19 cellular contexts compared by ENCODE assay signal in the genomic region with DNA sequence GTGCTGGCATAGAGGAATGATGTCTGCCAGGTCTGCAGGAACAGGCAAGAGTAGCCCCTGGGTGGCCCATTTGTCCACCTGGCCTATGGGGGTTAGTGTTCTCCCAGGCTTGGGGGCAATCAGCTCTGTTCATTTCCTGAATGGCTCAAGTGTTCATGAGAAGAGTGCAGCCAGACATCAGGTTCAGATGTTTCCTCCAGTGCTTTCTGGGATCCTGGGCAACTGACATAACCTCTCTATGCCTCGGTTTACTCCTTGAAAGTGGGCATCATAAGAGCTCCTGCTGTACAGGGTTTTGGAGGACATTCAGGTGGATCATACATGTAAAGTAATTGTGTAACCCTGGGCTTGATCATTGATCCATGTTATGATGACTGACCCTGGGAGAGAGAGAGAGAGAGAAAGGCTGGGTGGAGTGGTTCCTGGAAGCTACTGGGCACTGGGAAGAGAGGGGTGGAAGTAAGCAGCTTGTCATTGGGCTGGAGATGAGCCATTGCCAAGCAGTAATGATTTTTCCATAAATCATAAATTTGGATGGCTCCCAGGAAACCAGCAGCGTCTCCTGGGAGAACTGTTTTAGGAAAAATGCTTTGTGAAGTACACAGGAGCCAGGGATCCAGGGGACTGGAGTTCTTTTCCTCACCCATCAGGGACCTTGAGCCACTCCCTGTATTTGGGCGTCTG. TPM values are rescaled to one million over a fixed set of nuclear protein-coding genes. Genes with fewer than 3 reads are reported as not detected.
DNase-seq lines count a peak whose midpoint lies in the region; ATAC-seq and TF ChIP-seq lines count a peak whose summit lies in the region.
"Had no signal": no experiment of that assay in that cellular context is flagged by ENCODE, and none has a peak within 500 bp of the region (broad histone marks: within the 10 kb centered on the region; RNA-seq: fewer than 3 reads in every experiment).

No MANE protein-coding gene starts in this region.

- DNase-seq in GM03348 (ENCODE audit: low spot score) (peak; percentile 46), NCI-H446 treated with DMSO at 0.1 percent for 48 hours (lab: John Stamatoyannopoulos, UW) (peak; percentile 79), fibroblast of mammary gland (ENCODE audit: low read depth) (peak; percentile 37), sciatic nerve (ENCODE audit: low spot score) (no peak), SIG-M5 (lab: John Stamatoyannopoulos, UW) (no peak), HuH-7.5 (ENCODE audit: low spot score) (no peak)
- DNase-seq in activated CD8-positive, alpha-beta T cell treated with anti-CD3 and anti-CD28 coated beads, Interleukin-2, amount 10 ng/mL, durations not matched to agents 7 days and 5 days = no peak
- DNase-seq: activated CD4-positive, CD25-positive, alpha-beta regulatory T cell; activated T-cell treated with anti-CD3 and anti-CD28 coated beads, Interleukin-2, amount 50 U/mL, for 1 hour; AML-193; DMS153 had no signal

- H3K4me3 ChIP-seq in fibroblast of mammary gland (ENCODE audit: control insufficient read depth, low read depth, low read length) = no peak overlapping the region
- H3K4me3 ChIP-seq: neural progenitor cell, smooth muscle cell, tibial nerve had no signal

- H3K4me3 Mint-ChIP-seq in activated CD8-positive, alpha-beta T cell treated with anti-CD3 and anti-CD28 coated beads, Interleukin-2, amount 10 ng/mL, durations not matched to agents 7 days and 5 days = no peak overlapping the region
- H3K4me3 Mint-ChIP-seq: activated naive CD8-positive, alpha-beta T cell; neural progenitor cell; T-cell had no signal

- no peak for TF ChIP-seq CTCF in fibroblast of mammary gland (conservative IDR thresholded peaks at IDR 0.05; ENCODE audit: control insufficient read depth, insufficient read depth, low read depth, low read length)

- CTCF ChIA-PET in activated CD8-positive, alpha-beta T cell treated with anti-CD3 and anti-CD28 coated beads, Interleukin-2, amount 10 ng/mL, durations not matched to agents 7 days and 5 days (lab: Charles Lee) = interaction anchor here (1.2 kb wide), 1 partner anchor 78 kb away, joined by 3 read pairs; a partner anchor contains a TSS

- peak; percentile 51 for ATAC-seq in sciatic nerve
- no peak for ATAC-seq in GM18520 (IDR thresholded peaks at IDR 0.05; ENCODE audit: unreplicated experiment)
- ATAC-seq in activated CD8-positive, alpha-beta T cell treated with anti-CD3 and anti-CD28 coated beads, Interleukin-2, amount 10 ng/mL, durations not matched to agents 7 days and 5 days = no peak
- ATAC-seq: T-cell had no signal

- peaks cover 29% of the 10 kb centered on the region for H3K27me3 Mint-ChIP-seq in activated CD8-positive, alpha-beta T cell treated with anti-CD3 and anti-CD28 coated beads, Interleukin-2, amount 10 ng/mL, durations not matched to agents 7 days and 5 days (ENCODE audit: low read depth)

- POLR2A ChIA-PET in activated CD8-positive, alpha-beta T cell treated with anti-CD3 and anti-CD28 coated beads, Interleukin-2, amount 10 ng/mL, durations not matched to agents 7 days and 5 days (lab: Charles Lee) = no interaction called here

- intact Hi-C loops in sciatic nerve (cut with DNase I) = no loop called here

- no peaks in the 10 kb centered on the region for H3K4me1 Mint-ChIP-seq in activated CD8-positive, alpha-beta T cell treated with anti-CD3 and anti-CD28 coated beads, Interleukin-2, amount 10 ng/mL, durations not matched to agents 7 days and 5 days (ENCODE audit: low read depth)
- H3K4me1 Mint-ChIP-seq: neural progenitor cell, T-cell had no signal

- no peaks in the 10 kb centered on the region for H3K36me3 Mint-ChIP-seq in activated CD8-positive, alpha-beta T cell treated with anti-CD3 and anti-CD28 coated beads, Interleukin-2, amount 10 ng/mL, durations not matched to agents 7 days and 5 days (ENCODE audit: low read depth)
- H3K36me3 Mint-ChIP-seq: activated naive CD8-positive, alpha-beta T cell; neural progenitor cell; T-cell had no signal

- no peak overlapping the region for H3K27ac Mint-ChIP-seq in activated CD8-positive, alpha-beta T cell treated with anti-CD3 and anti-CD28 coated beads, Interleukin-2, amount 10 ng/mL, durations not matched to agents 7 days and 5 days
- H3K27ac Mint-ChIP-seq: activated naive CD8-positive, alpha-beta T cell; neural progenitor cell had no signal

- no peaks in the 10 kb centered on the region for H3K9me3 Mint-ChIP-seq in activated CD8-positive, alpha-beta T cell treated with anti-CD3 and anti-CD28 coated beads, Interleukin-2, amount 10 ng/mL, durations not matched to agents 7 days and 5 days (ENCODE audit: insufficient read depth)

RNA-seq across cellular contexts. Expression of a gene that starts 30.2 kb away (rescaled TPM):
- not detected for total RNA-seq in sciatic nerve
- total RNA-seq in activated CD8-positive, alpha-beta T cell treated with anti-CD3 and anti-CD28 coated beads, Interleukin-2, amount 10 ng/mL, durations not matched to agents 7 days and 5 days = not detected
- total RNA-seq: cerebellum, M059J, smooth muscle cell, T-cell had no signal

RNA-seq across cellular contexts. Expression of a gene that starts 48.5 kb away (rescaled TPM):
- 71.6 TPM for total RNA-seq in sciatic nerve
- total RNA-seq in activated CD8-positive, alpha-beta T cell treated with anti-CD3 and anti-CD28 coated beads, Interleukin-2, amount 10 ng/mL, durations not matched to agents 7 days and 5 days = 1 to 10 TPM; 8.7 to 9.0 TPM

Comparison
In these comparisons a context has a peak if more than half of its experiments do, and no peak if none do; other contexts are left out.
1. DNase-seq: peak in GM03348 (single experiment), NCI-H446 treated with DMSO at 0.1 percent for 48 hours (single experiment) and fibroblast of mammary gland (single experiment); none in sciatic nerve (single experiment), SIG-M5 (single experiment), HuH-7.5 (single experiment) and activated CD8-positive, alpha-beta T cell treated with anti-CD3 and anti-CD28 coated beads, Interleukin-2, amount 10 ng/mL, durations not matched to agents 7 days and 5 days (single experiment).